In the genomic region with DNA sequence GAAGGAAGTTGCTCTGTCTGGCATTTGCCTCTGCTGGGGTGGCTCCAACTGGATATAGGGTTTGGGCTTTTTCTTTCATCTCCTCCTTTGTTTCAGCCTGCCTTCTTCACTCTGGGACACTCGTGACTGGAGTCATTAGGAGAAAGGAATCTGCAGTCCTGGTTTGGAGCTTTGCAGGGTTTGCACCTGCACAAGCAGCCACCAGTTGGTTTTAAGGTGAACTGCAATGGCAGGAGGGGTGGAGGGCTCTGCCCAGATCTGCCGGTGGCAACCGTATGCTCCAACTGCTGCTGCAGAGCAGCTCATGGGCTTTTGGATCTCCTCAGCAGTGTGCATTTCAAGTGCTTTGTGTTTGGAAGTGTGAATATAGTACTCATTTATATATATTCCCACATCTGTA, we compare ENCODE assay signal across 9 cellular contexts.
DNase-seq lines count a peak whose midpoint lies in the region; ATAC-seq and TF ChIP-seq lines count a peak whose summit lies in the region.
"Had no signal": no experiment of that assay in that cellular context is flagged by ENCODE, and none has a peak within 500 bp of the region (broad histone marks: within the 10 kb centered on the region; RNA-seq: fewer than 3 reads in every experiment).

No MANE protein-coding gene starts in this region.

- TF ChIP-seq CTCF in HCT116 (IDR thresholded peaks at IDR 0.05 in 2 of 3, conservative IDR thresholded peaks at IDR 0.05 in 1 of 3; ENCODE audit: borderline replicate concordance in 1 of 3, insufficient read depth in 1 of 3, low read depth in 2 of 3, low read length in 2 of 3) = 0 out of 6 replicates have a peak, but pooled peaks of 2 of the 3 experiments have one; percentile 2 to 13

- no peak overlapping the region for H3K27ac ChIP-seq in HCT116 (ENCODE audit: low read depth, low read length)
- H3K27ac ChIP-seq: neutrophil had no signal

- DNase-seq in DMS79 treated with DMSO at 0.1 percent for 48 hours (lab: John Stamatoyannopoulos, UW) (peak; percentile 7), HCT116 (ENCODE audit: low read depth, low spot score) (no peak), left kidney (ENCODE audit: low read depth, low spot score) (peak; percentile 55), H4 (ENCODE audit: low spot score) (no peak)
- peak; percentile 8 for DNase-seq in activated CD4-positive, alpha-beta T cell treated with anti-CD3 and anti-CD28 coated beads, Interleukin-2, amount 10 ng/mL, durations not matched to agents 7 days and 5 days
- DNase-seq: SIG-M5 had no signal

- H4K20me1 ChIP-seq in HCT116 (ENCODE audit: insufficient read depth) = no peaks in the 10 kb centered on the region

- intact Hi-C loops in HCT116 (cut with micrococcal nuclease) = no loop called here

- no peak overlapping the region for H3K4me2 ChIP-seq in HCT116 (ENCODE audit: low read length)

- H3K4me1 Mint-ChIP-seq in activated CD4-positive, alpha-beta T cell treated with anti-CD3 and anti-CD28 coated beads, Interleukin-2, amount 10 ng/mL, durations not matched to agents 7 days and 5 days = peaks cover 67% of the 10 kb centered on the region

- CTCF ChIA-PET in HCT116 (lab: Charles Lee) = interaction anchor here (1.0 kb wide), 1 partner anchor 85 kb away, joined by 3 read pairs; no protein-coding TSS in a partner anchor
- CTCF ChIA-PET in activated CD4-positive, alpha-beta T cell treated with anti-CD3 and anti-CD28 coated beads, Interleukin-2, amount 10 ng/mL, durations not matched to agents 7 days and 5 days (lab: Charles Lee) = no interaction called here

- H3K4me3 ChIP-seq in HCT116 (replicated peaks in 1 of 2; ENCODE audit: low read depth in 1 of 2, low read length in 2 of 2) = no peak overlapping the region

- no peak for TF ChIP-seq RAD21 in HCT116 (IDR thresholded peaks at IDR 0.05; ENCODE audit: low read depth)

- RAD21 ChIA-PET in HCT116 (lab: Charles Lee; ENCODE audit: low non-redundant PET in 1 of 2, low total read pairs in 2 of 2, uncharacterized antibody in 2 of 2, unreplicated experiment in 2 of 2) = no interaction called here

- peaks cover 59% of the 10 kb centered on the region for H3K79me2 ChIP-seq in HCT116 (ENCODE audit: insufficient read depth, low read length)

- H3K9me3 ChIP-seq in HCT116 (ENCODE audit: control insufficient read depth in 1 of 2, insufficient read depth in 1 of 2, low read depth in 1 of 2, low read length in 2 of 2) = no peaks in the 10 kb centered on the region
- H3K9me3 ChIP-seq: neutrophil had no signal

- H3K36me3 Mint-ChIP-seq in activated CD4-positive, alpha-beta T cell treated with anti-CD3 and anti-CD28 coated beads, Interleukin-2, amount 10 ng/mL, durations not matched to agents 7 days and 5 days (ENCODE audit: low read depth) = peaks cover 10% of the 10 kb centered on the region

- BruUV-seq in HCT116 (replicated peaks; lab: Mats Ljungman, UMichigan) = no TSS peak

- peak overlapping the region; percentile 48 for H3K4me3 Mint-ChIP-seq in activated CD4-positive, alpha-beta T cell treated with anti-CD3 and anti-CD28 coated beads, Interleukin-2, amount 10 ng/mL, durations not matched to agents 7 days and 5 days

- H3K4me1 ChIP-seq in HCT116 (ENCODE audit: control insufficient read depth in 1 of 2, insufficient read depth in 2 of 2, low read length in 2 of 2) = peaks cover 16 to 19% of the 10 kb centered on the region in 2 experiments; a peak in 3 of 4 replicates

- no peaks in the 10 kb centered on the region for H3K27me3 ChIP-seq in HCT116 (ENCODE audit: insufficient read depth, low read length)
- H3K27me3 ChIP-seq: neutrophil had no signal

- H2AFZ ChIP-seq in HCT116 (ENCODE audit: low read depth, low read length, poor library complexity, severe bottlenecking) = no peak overlapping the region

- H3K9ac ChIP-seq in HCT116 (ENCODE audit: low read length) = no peak overlapping the region

- POLR2A ChIA-PET in HCT116 (lab: Charles Lee) = no interaction called here
- POLR2A ChIA-PET in activated CD4-positive, alpha-beta T cell treated with anti-CD3 and anti-CD28 coated beads, Interleukin-2, amount 10 ng/mL, durations not matched to agents 7 days and 5 days (lab: Charles Lee) = no interaction called here

- H3K36me3 ChIP-seq in HCT116 (ENCODE audit: control insufficient read depth in 1 of 2, insufficient read depth in 2 of 2, low read length in 2 of 2) = no peaks in the 10 kb centered on the region
- H3K36me3 ChIP-seq: neutrophil had no signal

- ATAC-seq in HCT116 = no peak
- ATAC-seq in esophagus mucosa = no peak
- ATAC-seq in HG03139 (IDR thresholded peaks at IDR 0.05; ENCODE audit: unreplicated experiment) = no peak

- H3K27ac Mint-ChIP-seq in activated CD4-positive, alpha-beta T cell treated with anti-CD3 and anti-CD28 coated beads, Interleukin-2, amount 10 ng/mL, durations not matched to agents 7 days and 5 days = no peak overlapping the region

- no peaks in the 10 kb centered on the region for H3K9me3 Mint-ChIP-seq in activated CD4-positive, alpha-beta T cell treated with anti-CD3 and anti-CD28 coated beads, Interleukin-2, amount 10 ng/mL, durations not matched to agents 7 days and 5 days

- H3K27me3 Mint-ChIP-seq in activated CD4-positive, alpha-beta T cell treated with anti-CD3 and anti-CD28 coated beads, Interleukin-2, amount 10 ng/mL, durations not matched to agents 7 days and 5 days = no peaks in the 10 kb centered on the region

- no peak for TF ChIP-seq POLR2A in HCT116 (IDR thresholded peaks at IDR 0.05; ENCODE audit: borderline replicate concordance, extremely low read depth, insufficient read depth, insufficient read length)

- H3K9me2 ChIP-seq in HCT116 (ENCODE audit: insufficient read depth) = no peaks in the 10 kb centered on the region

TF ChIP-seq in HCT116, 20 proteins besides CTCF, POLR2A, EP300 and RAD21:
- no peak for TF ChIP-seq POLR2AphosphoS5 (IDR thresholded peaks at IDR 0.05; ENCODE audit: low read depth, low read length)
TF ChIP-seq in HCT116: peak in this region for 0.

Comparison
In these comparisons a context has a peak if more than half of its experiments do, and no peak if none do; other contexts are left out.
1. DNase-seq: peak in DMS79 treated with DMSO at 0.1 percent for 48 hours (single experiment), activated CD4-positive, alpha-beta T cell treated with anti-CD3 and anti-CD28 coated beads, Interleukin-2, amount 10 ng/mL, durations not matched to agents 7 days and 5 days (single experiment) and left kidney (single experiment); none in HCT116 (single experiment) and H4 (single experiment).